24 cellular contexts compared by ENCODE assay signal in genomic region chr7:109793-110556, GRCh38.
"Had no signal": no experiment of that assay in that cellular context is flagged by ENCODE, and none has a peak within 500 bp of the region (broad histone marks: within the 10 kb centered on the region; RNA-seq: fewer than 3 reads in every experiment).

No MANE protein-coding gene starts in this region.

- H3K4me1 Mint-ChIP-seq: activated naive CD8-positive, alpha-beta T cell treated with anti-CD3 and anti-CD28 coated beads for 36 hours; central memory CD8-positive, alpha-beta T cell; neural crest cell; T-helper 17 cell had no signal

- H3K79me2 ChIP-seq: parathyroid adenoma had no signal

- H3K36me3 ChIP-seq: heart left ventricle, left lung had no signal

- H3K27me3 ChIP-seq: left lung had no signal

- H3K27ac Mint-ChIP-seq: activated CD8-positive, alpha-beta T cell treated with anti-CD3 and anti-CD28 coated beads, Interleukin-2, amount 10 ng/mL, durations not matched to agents 7 days and 5 days; activated naive CD8-positive, alpha-beta T cell treated with anti-CD3 and anti-CD28 coated beads for 36 hours; brain; effector memory CD8-positive, alpha-beta T cell; T-helper 17 cell; type B pancreatic cell; WTC11 had no signal

- H3K36me3 Mint-ChIP-seq: brain, type B pancreatic cell had no signal

- ATAC-seq: activated CD8-positive, alpha-beta T cell treated with anti-CD3 and anti-CD28 coated beads, Interleukin-2, amount 10 ng/mL, durations not matched to agents 7 days and 5 days; effector memory CD8-positive, alpha-beta T cell; left lung; stimulated activated naive CD8-positive, alpha-beta T cell treated with anti-CD3 and anti-CD28 coated beads, Interleukin-15, Interleukin-2, amounts not matched to agents 100 U/mL and 50 U/mL, for 24 hours; T-helper 17 cell; WTC11 had no signal

- H3K4me3 ChIP-seq: heart left ventricle, left lung, skin epidermis had no signal

- H3K27ac ChIP-seq: epithelial cell of prostate, left lung, parathyroid adenoma, skin epidermis had no signal

- H3K9ac ChIP-seq: parathyroid adenoma had no signal

- DNase-seq: activated CD4-positive, alpha-beta T cell treated with anti-CD3 and anti-CD28 coated beads for 4 hours; activated CD8-positive, alpha-beta memory T cell treated with anti-CD3 and anti-CD28 coated beads, Interleukin-2, amount 50 U/mL, for 48 hours; activated CD8-positive, alpha-beta T cell treated with anti-CD3 and anti-CD28 coated beads, Interleukin-2, amount 10 ng/mL, durations not matched to agents 7 days and 5 days; activated gamma-delta T cell treated with Interleukin-2 at 50 U/mL for 16 hours; activated naive CD8-positive, alpha-beta T cell treated with anti-CD3 and anti-CD28 coated beads for 36 hours; amygdala; cortex of kidney; effector memory CD8-positive, alpha-beta T cell; mesendoderm; SHP77 treated with DMSO at 0.1 percent for 48 hours; stimulated activated CD4-positive, alpha-beta T cell treated with anti-CD3 and anti-CD28 coated beads, Interleukin-4, amount 100 ng/mL, for 24 hours; stimulated activated CD8-positive, alpha-beta memory T cell treated with anti-CD3 and anti-CD28 coated beads, Interleukin-4, amount 100 ng/mL, for 48 hours; stimulated activated naive CD8-positive, alpha-beta T cell treated with anti-CD3 and anti-CD28 coated beads, Interleukin-15, Interleukin-2, amounts not matched to agents 100 U/mL and 50 U/mL, for 24 hours; T-helper 17 cell had no signal

- H2AFZ ChIP-seq: parathyroid adenoma had no signal

- H3K4me3 Mint-ChIP-seq: activated CD8-positive, alpha-beta T cell treated with anti-CD3 and anti-CD28 coated beads, Interleukin-2, amount 10 ng/mL, durations not matched to agents 7 days and 5 days; activated naive CD8-positive, alpha-beta T cell treated with anti-CD3 and anti-CD28 coated beads for 36 hours; brain; central memory CD8-positive, alpha-beta T cell; effector memory CD8-positive, alpha-beta T cell; neural crest cell; T-helper 17 cell; type B pancreatic cell; WTC11 had no signal

- H3K4me1 ChIP-seq: parathyroid adenoma had no signal
